In the genomic region with DNA sequence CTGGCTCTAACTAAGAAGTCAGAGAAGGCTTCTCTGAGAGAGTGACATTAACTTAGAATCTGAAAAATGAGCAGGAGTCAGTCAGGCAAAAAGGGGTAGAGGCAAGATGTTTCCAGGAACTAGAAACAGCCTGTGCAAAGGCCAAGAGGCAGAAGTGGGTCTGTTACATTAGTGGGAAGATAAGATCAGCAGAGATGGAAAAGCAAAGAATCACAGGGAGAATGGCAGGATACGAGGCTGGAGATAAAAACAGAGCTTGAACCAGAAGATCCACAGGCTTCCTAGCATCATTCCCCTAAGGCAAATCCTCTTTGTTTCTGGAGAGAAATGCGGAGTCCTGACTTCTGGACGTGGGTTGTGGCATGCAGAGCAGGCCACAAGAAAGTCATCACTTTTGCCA, we compare ENCODE assay signal across 33 cellular contexts.
"Had no signal": no experiment of that assay in that cellular context is flagged by ENCODE, and none has a peak within 500 bp of the region (broad histone marks: within the 10 kb centered on the region; RNA-seq: fewer than 3 reads in every experiment).

No MANE protein-coding gene starts in this region.

- H3K4me1 ChIP-seq: adrenal gland, breast epithelium had no signal

- H3K9me3 ChIP-seq: adrenal gland, body of pancreas, breast epithelium had no signal

- FAIRE-seq: astrocyte, colon, TTC549 had no signal

- H3K4me3 ChIP-seq: adrenal gland, body of pancreas, breast epithelium had no signal

- DNase-seq: activated B cell treated with CpG ODN at 0.5 μM for 24 hours; activated CD4-positive, alpha-beta memory T cell treated with anti-CD3 and anti-CD28 coated beads for 36 hours; activated CD4-positive, alpha-beta T cell treated with anti-CD3 and anti-CD28 coated beads for 4 hours; activated CD4-positive, alpha-beta T cell treated with anti-CD3 and anti-CD28 coated beads, Interleukin-2, amount 10 ng/mL, durations not matched to agents 24 days and 14 days; activated CD4-positive, alpha-beta T cell treated with anti-CD3 and anti-CD28 coated beads, Interleukin-2, amount 50 U/mL, for 1 hour; activated CD4-positive, alpha-beta T cell treated with anti-CD3 and anti-CD28 coated beads, Interleukin-2, amount 50 U/mL, for 4 hours; activated CD4-positive, CD25-positive, alpha-beta regulatory T cell treated with anti-CD3 and anti-CD28 coated beads, Interleukin-2, amount 50 U/mL, for 72 hours; activated CD8-positive, alpha-beta memory T cell treated with anti-CD3 and anti-CD28 coated beads, Interleukin-2, amount 50 U/mL, for 4 hours; activated CD8-positive, alpha-beta T cell treated with anti-CD3 and anti-CD28 coated beads for 36 hours; activated effector memory CD4-positive, alpha-beta T cell treated with anti-CD3 and anti-CD28 coated beads, Interleukin-2, amount 50 U/mL, for 16 hours; activated gamma-delta T cell treated with Interleukin-2 at 50 U/mL for 16 hours; activated naive CD4-positive, alpha-beta T cell; activated naive CD4-positive, alpha-beta T cell treated with anti-CD3 and anti-CD28 coated beads for 36 hours; activated naive CD4-positive, alpha-beta T cell treated with anti-CD3 and anti-CD28 coated beads, Interleukin-2, amount 50 U/mL, for 16 hours; activated naive CD8-positive, alpha-beta T cell treated with anti-CD3 and anti-CD28 coated beads for 36 hours; activated T-cell treated with anti-CD3 and anti-CD28 coated beads for 4 hours; activated T-cell treated with anti-CD3 and anti-CD28 coated beads, Interleukin-2, amount 50 U/mL, for 1 hour; activated T-cell treated with anti-CD3 and anti-CD28 coated beads, Interleukin-2, amount 50 U/mL, for 4 hours; activated T-cell treated with anti-CD3 and anti-CD28 coated beads, Interleukin-2, amount 50 U/mL, for 72 hours; adrenal gland; amniotic stem cell; aorta; body of pancreas; brain microvascular endothelial cell; central memory CD4-positive, alpha-beta T cell; T-helper 2 cell; T-helper 9 cell had no signal

- H3K27me3 ChIP-seq: adrenal gland, body of pancreas, brain microvascular endothelial cell, breast epithelium had no signal

- ATAC-seq: activated CD8-positive, alpha-beta T cell treated with anti-CD3 and anti-CD28 coated beads for 36 hours; activated naive CD4-positive, alpha-beta T cell treated with anti-CD3 and anti-CD28 coated beads, Interleukin-2, amount 50 U/mL, for 72 hours; activated T-cell treated with anti-CD3 and anti-CD28 coated beads, Interleukin-2, amount 50 U/mL, for 4 hours; activated T-cell treated with anti-CD3 and anti-CD28 coated beads, Interleukin-2, amount 50 U/mL, for 72 hours; activated T-helper 17 cell treated with anti-CD3 and anti-CD28 coated beads, Interleukin-2, amount 50 U/mL, for 72 hours; body of pancreas had no signal

- H3K36me3 ChIP-seq: adrenal gland, brain microvascular endothelial cell, breast epithelium had no signal
